ENCODE assay signal across 1 cellular context in the genomic region with DNA sequence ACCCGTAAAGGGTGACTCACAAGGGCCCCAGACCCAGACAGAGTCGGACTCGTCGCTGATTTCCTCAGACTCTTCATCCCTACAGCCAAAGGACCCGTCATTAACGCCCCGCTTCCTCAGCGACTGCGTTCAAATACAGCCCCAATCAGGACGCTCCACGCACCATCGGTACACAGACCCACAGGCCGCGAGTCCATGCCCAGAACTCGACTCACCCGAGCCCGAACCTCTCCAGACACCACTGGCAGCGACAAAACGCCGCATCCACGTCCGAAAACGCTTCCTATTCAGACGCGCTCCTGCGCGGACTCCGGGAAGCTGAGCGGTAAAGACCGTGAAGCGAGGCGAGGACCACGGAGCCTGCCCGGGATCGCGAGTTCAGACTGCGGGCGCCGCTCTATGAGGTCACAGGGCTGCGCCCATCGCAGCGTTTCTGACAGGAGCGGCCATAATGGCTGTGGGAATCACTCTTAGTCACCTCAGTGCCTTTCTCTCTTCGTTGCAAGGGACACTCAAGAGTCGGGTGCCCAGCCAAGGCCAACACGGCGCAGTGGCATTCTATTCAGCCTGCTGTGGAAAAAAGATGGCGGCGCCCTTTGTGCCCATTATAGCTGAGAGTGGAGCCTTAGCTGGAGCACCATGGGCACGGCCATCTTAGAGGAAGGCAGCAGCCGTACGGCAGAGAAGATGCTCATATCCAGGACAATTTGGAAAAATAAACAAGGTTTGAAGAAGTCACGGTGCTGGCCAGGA.
TF ChIP-seq lines count a peak whose summit lies in the region.

TSS of gene ZNF614 (minus strand) at position 353 of the 753 bp plus-strand sequence. CDS start 2,634 bp downstream, outside the sequence.

TF ChIP-seq in HEK293, 187 proteins besides CTCF, POLR2A, EP300 and RAD21 (continued from another document and continues in another):
- no peak for TF ChIP-seq ZBTB7A (tag by site-specific recombination; IDR thresholded peaks at IDR 0.05; ENCODE audit: low read depth)
- TF ChIP-seq ZNF146 (tag by site-specific recombination; IDR thresholded peaks at IDR 0.05) = no peak
- TF ChIP-seq ZNF16 (tag by site-specific recombination; IDR thresholded peaks at IDR 0.05; ENCODE audit: low read depth) = no peak
- 0 out of 2 replicates have a peak, but pooled peaks have one; percentile 14 for TF ChIP-seq ZNF24 (tag by site-specific recombination; IDR thresholded peaks at IDR 0.05)
- peak; percentile 63; the same call in 1 of the 2 replicates for TF ChIP-seq TRIM28 (IDR thresholded peaks at IDR 0.05; ENCODE audit: borderline replicate concordance, low read length)
- TF ChIP-seq, protein P1, sequence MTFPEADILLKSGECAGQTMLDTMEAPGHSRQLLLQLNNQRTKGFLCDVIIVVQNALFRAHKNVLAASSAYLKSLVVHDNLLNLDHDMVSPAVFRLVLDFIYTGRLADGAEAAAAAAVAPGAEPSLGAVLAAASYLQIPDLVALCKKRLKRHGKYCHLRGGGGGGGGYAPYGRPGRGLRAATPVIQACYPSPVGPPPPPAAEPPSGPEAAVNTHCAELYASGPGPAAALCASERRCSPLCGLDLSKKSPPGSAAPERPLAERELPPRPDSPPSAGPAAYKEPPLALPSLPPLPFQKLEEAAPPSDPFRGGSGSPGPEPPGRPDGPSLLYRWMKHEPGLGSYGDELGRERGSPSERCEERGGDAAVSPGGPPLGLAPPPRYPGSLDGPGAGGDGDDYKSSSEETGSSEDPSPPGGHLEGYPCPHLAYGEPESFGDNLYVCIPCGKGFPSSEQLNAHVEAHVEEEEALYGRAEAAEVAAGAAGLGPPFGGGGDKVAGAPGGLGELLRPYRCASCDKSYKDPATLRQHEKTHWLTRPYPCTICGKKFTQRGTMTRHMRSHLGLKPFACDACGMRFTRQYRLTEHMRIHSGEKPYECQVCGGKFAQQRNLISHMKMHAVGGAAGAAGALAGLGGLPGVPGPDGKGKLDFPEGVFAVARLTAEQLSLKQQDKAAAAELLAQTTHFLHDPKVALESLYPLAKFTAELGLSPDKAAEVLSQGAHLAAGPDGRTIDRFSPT (tag by site-specific recombination; IDR thresholded peaks at IDR 0.05) = no peak
- TF ChIP-seq ZBTB8A (tag by site-specific recombination; IDR thresholded peaks at IDR 0.05) = peak; percentile 85
- no peak for TF ChIP-seq ZNF776 (tag by site-specific recombination; IDR thresholded peaks at IDR 0.05; ENCODE audit: borderline replicate concordance)
- no peak for TF ChIP-seq HOXC10 (CRISPR knock-in tag; IDR thresholded peaks at IDR 0.05)
- TF ChIP-seq, protein P2, sequence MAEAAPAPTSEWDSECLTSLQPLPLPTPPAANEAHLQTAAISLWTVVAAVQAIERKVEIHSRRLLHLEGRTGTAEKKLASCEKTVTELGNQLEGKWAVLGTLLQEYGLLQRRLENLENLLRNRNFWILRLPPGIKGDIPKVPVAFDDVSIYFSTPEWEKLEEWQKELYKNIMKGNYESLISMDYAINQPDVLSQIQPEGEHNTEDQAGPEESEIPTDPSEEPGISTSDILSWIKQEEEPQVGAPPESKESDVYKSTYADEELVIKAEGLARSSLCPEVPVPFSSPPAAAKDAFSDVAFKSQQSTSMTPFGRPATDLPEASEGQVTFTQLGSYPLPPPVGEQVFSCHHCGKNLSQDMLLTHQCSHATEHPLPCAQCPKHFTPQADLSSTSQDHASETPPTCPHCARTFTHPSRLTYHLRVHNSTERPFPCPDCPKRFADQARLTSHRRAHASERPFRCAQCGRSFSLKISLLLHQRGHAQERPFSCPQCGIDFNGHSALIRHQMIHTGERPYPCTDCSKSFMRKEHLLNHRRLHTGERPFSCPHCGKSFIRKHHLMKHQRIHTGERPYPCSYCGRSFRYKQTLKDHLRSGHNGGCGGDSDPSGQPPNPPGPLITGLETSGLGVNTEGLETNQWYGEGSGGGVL (tag by site-specific recombination; IDR thresholded peaks at IDR 0.05) = no peak
- no peak for TF ChIP-seq ZBTB44 (tag by site-specific recombination; IDR thresholded peaks at IDR 0.05)
- TF ChIP-seq, protein P3, sequence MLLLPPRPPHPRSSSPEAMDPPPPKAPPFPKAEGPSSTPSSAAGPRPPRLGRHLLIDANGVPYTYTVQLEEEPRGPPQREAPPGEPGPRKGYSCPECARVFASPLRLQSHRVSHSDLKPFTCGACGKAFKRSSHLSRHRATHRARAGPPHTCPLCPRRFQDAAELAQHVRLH (tag by site-specific recombination; IDR thresholded peaks at IDR 0.05) = no peak
- 0 out of 2 replicates have a peak, but pooled peaks have one; percentile 8 for TF ChIP-seq KLF1 (tag by site-specific recombination; IDR thresholded peaks at IDR 0.05)
- no peak for TF ChIP-seq ZNF202 (tag by site-specific recombination; IDR thresholded peaks at IDR 0.05; ENCODE audit: borderline replicate concordance)
- TF ChIP-seq ZNF280C (tag by site-specific recombination; IDR thresholded peaks at IDR 0.05) = no peak
- TF ChIP-seq REST (tag by site-specific recombination; IDR thresholded peaks at IDR 0.05) = no peak
- no peak for TF ChIP-seq ZNF366 (tag by site-specific recombination; conservative IDR thresholded peaks at IDR 0.05)
- TF ChIP-seq ZNF561 (tag by site-specific recombination; IDR thresholded peaks at IDR 0.05; ENCODE audit: borderline replicate concordance) = no peak
- no peak for TF ChIP-seq ZNF677 (tag by site-specific recombination; IDR thresholded peaks at IDR 0.05)
- TF ChIP-seq ZNF266 (tag by site-specific recombination; IDR thresholded peaks at IDR 0.05; ENCODE audit: low read depth) = no peak
- no peak for TF ChIP-seq SP2 (tag by site-specific recombination; IDR thresholded peaks at IDR 0.05)
- TF ChIP-seq ZNF596 (tag by site-specific recombination; IDR thresholded peaks at IDR 0.05) = no peak
- no peak for TF ChIP-seq ZNF792 (tag by site-specific recombination; IDR thresholded peaks at IDR 0.05)
- TF ChIP-seq ZNF555 (tag by site-specific recombination; conservative IDR thresholded peaks at IDR 0.05) = no peak
- TF ChIP-seq GLI4 (tag by site-specific recombination; IDR thresholded peaks at IDR 0.05) = peak; percentile 44; the same call in 1 of the 2 replicates
- TF ChIP-seq, protein P4, sequence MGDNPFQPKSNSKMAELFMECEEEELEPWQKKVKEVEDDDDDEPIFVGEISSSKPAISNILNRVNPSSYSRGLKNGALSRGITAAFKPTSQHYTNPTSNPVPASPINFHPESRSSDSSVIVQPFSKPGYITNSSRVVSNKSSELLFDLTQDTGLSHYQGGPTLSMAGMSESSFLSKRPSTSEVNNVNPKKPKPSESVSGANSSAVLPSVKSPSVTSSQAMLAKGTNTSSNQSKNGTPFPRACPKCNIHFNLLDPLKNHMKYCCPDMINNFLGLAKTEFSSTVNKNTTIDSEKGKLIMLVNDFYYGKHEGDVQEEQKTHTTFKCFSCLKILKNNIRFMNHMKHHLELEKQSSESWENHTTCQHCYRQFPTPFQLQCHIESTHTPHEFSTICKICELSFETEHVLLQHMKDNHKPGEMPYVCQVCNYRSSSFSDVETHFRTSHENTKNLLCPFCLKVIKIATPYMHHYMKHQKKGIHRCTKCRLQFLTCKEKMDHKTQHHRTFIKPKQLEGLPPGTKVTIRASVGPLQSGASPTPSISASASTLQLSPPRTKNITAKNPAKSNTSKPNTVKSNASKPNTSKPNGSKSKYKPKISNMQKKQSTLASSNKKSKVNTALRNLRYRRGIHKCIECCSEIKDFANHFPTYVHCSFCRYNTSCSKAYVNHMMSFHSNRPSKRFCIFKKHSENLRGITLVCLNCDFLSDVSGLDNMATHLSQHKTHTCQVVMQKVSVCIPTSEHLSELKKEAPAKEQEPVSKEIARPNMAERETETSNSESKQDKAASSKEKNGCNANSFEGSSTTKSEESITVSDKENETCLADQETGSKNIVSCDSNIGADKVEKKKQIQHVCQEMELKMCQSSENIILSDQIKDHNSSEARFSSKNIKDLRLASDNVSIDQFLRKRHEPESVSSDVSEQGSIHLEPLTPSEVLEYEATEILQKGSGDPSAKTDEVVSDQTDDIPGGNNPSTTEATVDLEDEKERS (tag by site-specific recombination; IDR thresholded peaks at IDR 0.05) = peak; percentile 79; the same call in 1 of the 2 replicates
- no peak for TF ChIP-seq BCL11A (tag by site-specific recombination; IDR thresholded peaks at IDR 0.05; ENCODE audit: low read depth)
- no peak for TF ChIP-seq MYNN (tag by site-specific recombination; IDR thresholded peaks at IDR 0.05; ENCODE audit: borderline replicate concordance)
- no peak for TF ChIP-seq ZNF221 (tag by site-specific recombination; IDR thresholded peaks at IDR 0.05; ENCODE audit: borderline replicate concordance)
- peak; percentile 62 for TF ChIP-seq ZNF610 (tag by site-specific recombination; IDR thresholded peaks at IDR 0.05; ENCODE audit: borderline replicate concordance)
- no peak for TF ChIP-seq ZFHX2 (tag by site-specific recombination; conservative IDR thresholded peaks at IDR 0.05)
